ENCODE assay signal across 19 cellular contexts in genomic region chr5:168530751-168531150, GRCh38. TPM values are rescaled to one million over a fixed set of nuclear protein-coding genes. Genes with fewer than 3 reads are reported as not detected.
DNase-seq lines count a peak whose midpoint lies in the region; ATAC-seq lines count a peak whose summit lies in the region.
"Had no signal": no experiment of that assay in that cellular context is flagged by ENCODE, and none has a peak within 500 bp of the region (broad histone marks: within the 10 kb centered on the region; RNA-seq: fewer than 3 reads in every experiment).

No MANE protein-coding gene starts in this region.

- H3K9me3 Mint-ChIP-seq in activated naive CD4-positive, alpha-beta T cell treated with anti-CD3 and anti-CD28 coated beads, Interleukin-2, amount 10 ng/mL, durations not matched to agents 7 days and 5 days, result no peaks in the 10 kb centered on the region
- H3K9me3 Mint-ChIP-seq in T-cell, result no peaks in the 10 kb centered on the region
- peaks cover 4% of the 10 kb centered on the region for H3K9me3 Mint-ChIP-seq in stimulated activated memory B cell treated with anti-CD40 and anti-IgM and Interleukin-4, amounts not matched to agents 10 μg/mL and 1 μg/mL and 100 μg/mL, for 72 hours
- H3K9me3 Mint-ChIP-seq in stimulated activated naive CD8-positive, alpha-beta T cell treated with anti-CD3 and anti-CD28 coated beads, Interleukin-15, amount 100 ng/mL, for 72 hours, result peaks cover 0 to 6% of the 10 kb centered on the region in 2 donors
- H3K9me3 Mint-ChIP-seq in activated CD4-positive, alpha-beta T cell treated with anti-CD3 and anti-CD28 coated beads, Interleukin-2, amount 10 ng/mL, durations not matched to agents 24 days and 14 days, result peaks cover 9% of the 10 kb centered on the region

- H3K36me3 Mint-ChIP-seq in activated naive CD4-positive, alpha-beta T cell treated with anti-CD3 and anti-CD28 coated beads, Interleukin-2, amount 10 ng/mL, durations not matched to agents 7 days and 5 days, result peaks cover 9% of the 10 kb centered on the region
- H3K36me3 Mint-ChIP-seq in T-cell, result no peaks in the 10 kb centered on the region
- H3K36me3 Mint-ChIP-seq in stimulated activated memory B cell treated with anti-CD40 and anti-IgM and Interleukin-4, amounts not matched to agents 10 μg/mL and 1 μg/mL and 100 μg/mL, for 72 hours, result peaks cover 6% of the 10 kb centered on the region
- peaks cover 9% of the 10 kb centered on the region for H3K36me3 Mint-ChIP-seq in activated CD4-positive, alpha-beta T cell treated with anti-CD3 and anti-CD28 coated beads, Interleukin-2, amount 10 ng/mL, durations not matched to agents 24 days and 14 days (ENCODE audit: low read depth)

- H3K4me1 Mint-ChIP-seq in activated naive CD4-positive, alpha-beta T cell treated with anti-CD3 and anti-CD28 coated beads, Interleukin-2, amount 10 ng/mL, durations not matched to agents 7 days and 5 days, result peaks cover 12% of the 10 kb centered on the region
- H3K4me1 Mint-ChIP-seq in T-cell, result peaks cover 12 to 13% (median 13%) of the 10 kb centered on the region in 3 donors
- peaks cover 15% of the 10 kb centered on the region for H3K4me1 Mint-ChIP-seq in stimulated activated memory B cell treated with anti-CD40 and anti-IgM and Interleukin-4, amounts not matched to agents 10 μg/mL and 1 μg/mL and 100 μg/mL, for 72 hours
- H3K4me1 Mint-ChIP-seq in stimulated activated naive CD8-positive, alpha-beta T cell treated with anti-CD3 and anti-CD28 coated beads, Interleukin-15, amount 100 ng/mL, for 72 hours, result peaks cover 19% of the 10 kb centered on the region
- H3K4me1 Mint-ChIP-seq in activated CD4-positive, alpha-beta T cell treated with anti-CD3 and anti-CD28 coated beads, Interleukin-2, amount 10 ng/mL, durations not matched to agents 24 days and 14 days, result peaks cover 6% of the 10 kb centered on the region

- POLR2A ChIA-PET in T-cell (lab: Charles Lee), result no interaction called here

- CTCF ChIA-PET in activated naive CD4-positive, alpha-beta T cell treated with anti-CD3 and anti-CD28 coated beads, Interleukin-2, amount 10 ng/mL, durations not matched to agents 7 days and 5 days (lab: Charles Lee), result no interaction called here
- CTCF ChIA-PET in T-cell (lab: Charles Lee), result no interaction called here

- ATAC-seq in T-cell (replicated peaks in 1 of 4), result no peak
- ATAC-seq in stimulated activated memory B cell treated with anti-CD40 and anti-IgM and Interleukin-4, amounts not matched to agents 10 μg/mL and 1 μg/mL and 100 μg/mL, for 72 hours, result no peak
- ATAC-seq in stimulated activated naive CD8-positive, alpha-beta T cell treated with anti-CD3 and anti-CD28 coated beads, Interleukin-15, amount 100 ng/mL, for 72 hours, result no peak

- H3K27ac Mint-ChIP-seq in activated naive CD4-positive, alpha-beta T cell treated with anti-CD3 and anti-CD28 coated beads, Interleukin-2, amount 10 ng/mL, durations not matched to agents 7 days and 5 days, result no peak overlapping the region
- H3K27ac Mint-ChIP-seq in T-cell, result no peak overlapping the region
- no peak overlapping the region for H3K27ac Mint-ChIP-seq in stimulated activated memory B cell treated with anti-CD40 and anti-IgM and Interleukin-4, amounts not matched to agents 10 μg/mL and 1 μg/mL and 100 μg/mL, for 72 hours
- no peak overlapping the region for H3K27ac Mint-ChIP-seq in stimulated activated naive CD8-positive, alpha-beta T cell treated with anti-CD3 and anti-CD28 coated beads, Interleukin-15, amount 100 ng/mL, for 72 hours
- H3K27ac Mint-ChIP-seq in activated CD4-positive, alpha-beta T cell treated with anti-CD3 and anti-CD28 coated beads, Interleukin-2, amount 10 ng/mL, durations not matched to agents 24 days and 14 days, result no peak overlapping the region

- H3K27me3 Mint-ChIP-seq in activated naive CD4-positive, alpha-beta T cell treated with anti-CD3 and anti-CD28 coated beads, Interleukin-2, amount 10 ng/mL, durations not matched to agents 7 days and 5 days, result peaks cover 63% of the 10 kb centered on the region
- peaks cover 32 to 49% of the 10 kb centered on the region in 2 donors for H3K27me3 Mint-ChIP-seq in T-cell
- H3K27me3 Mint-ChIP-seq in stimulated activated memory B cell treated with anti-CD40 and anti-IgM and Interleukin-4, amounts not matched to agents 10 μg/mL and 1 μg/mL and 100 μg/mL, for 72 hours, result peaks cover 44% of the 10 kb centered on the region
- H3K27me3 Mint-ChIP-seq in stimulated activated naive CD8-positive, alpha-beta T cell treated with anti-CD3 and anti-CD28 coated beads, Interleukin-15, amount 100 ng/mL, for 72 hours, result peaks cover 44% of the 10 kb centered on the region
- peaks cover 26% of the 10 kb centered on the region for H3K27me3 Mint-ChIP-seq in activated CD4-positive, alpha-beta T cell treated with anti-CD3 and anti-CD28 coated beads, Interleukin-2, amount 10 ng/mL, durations not matched to agents 24 days and 14 days

- intact Hi-C loops in activated CD4-positive, alpha-beta T cell treated with anti-CD3 and anti-CD28 coated beads, Interleukin-2, amount 10 ng/mL, durations not matched to agents 24 days and 14 days (cut with micrococcal nuclease), result no loop called here

- peak overlapping the region; percentile 49 for H3K4me3 Mint-ChIP-seq in activated naive CD4-positive, alpha-beta T cell treated with anti-CD3 and anti-CD28 coated beads, Interleukin-2, amount 10 ng/mL, durations not matched to agents 7 days and 5 days
- H3K4me3 Mint-ChIP-seq in T-cell, result peak overlapping the region in 2 of 3 donors; percentile 60 to 76
- H3K4me3 Mint-ChIP-seq in stimulated activated memory B cell treated with anti-CD40 and anti-IgM and Interleukin-4, amounts not matched to agents 10 μg/mL and 1 μg/mL and 100 μg/mL, for 72 hours, result peak overlapping the region; percentile 50
- peak overlapping the region in 1 of 2 donors; percentile 71 for H3K4me3 Mint-ChIP-seq in stimulated activated naive CD8-positive, alpha-beta T cell treated with anti-CD3 and anti-CD28 coated beads, Interleukin-15, amount 100 ng/mL, for 72 hours
- H3K4me3 Mint-ChIP-seq in activated CD4-positive, alpha-beta T cell treated with anti-CD3 and anti-CD28 coated beads, Interleukin-2, amount 10 ng/mL, durations not matched to agents 24 days and 14 days, result no peak overlapping the region

- DNase-seq in activated naive CD4-positive, alpha-beta T cell treated with anti-CD3 and anti-CD28 coated beads, Interleukin-2, amount 10 ng/mL, durations not matched to agents 7 days and 5 days, result no peak
- no peak for DNase-seq in activated naive CD4-positive, alpha-beta T cell treated with anti-CD3 and anti-CD28 coated beads, Interleukin-2, amount 50 U/mL, for 16 hours
- no peak for DNase-seq in T-cell
- peak; percentile 12 for DNase-seq in kidney tubule cell (ENCODE audit: low spot score)
- DNase-seq in stimulated activated naive CD8-positive, alpha-beta T cell treated with anti-CD3 and anti-CD28 coated beads, Interleukin-15, amount 100 ng/mL, for 72 hours, result no peak
- no peak for DNase-seq in AML-193 (lab: John Stamatoyannopoulos, UW)
- no peak for DNase-seq in activated CD4-positive, alpha-beta T cell treated with anti-CD3 and anti-CD28 coated beads, Interleukin-2, amount 10 ng/mL, durations not matched to agents 24 days and 14 days
- DNase-seq: ACHN; activated CD4-positive, alpha-beta T cell treated with anti-CD3 and anti-CD28 coated beads, Interleukin-2, amount 50 U/mL, for 4 hours; COR-L47; GDM1; H7; MM.1S; NCI-H187 treated with DMSO at 0.1 percent for 48 hours; NCI-H510A treated with DMSO at 0.1 percent for 48 hours had no signal

RNA-seq across cellular contexts. Expression of gene FBLL1, which starts 1.6 kb away (rescaled TPM):
- total RNA-seq in T-cell, result under 1 TPM in 1 of 5 donors, not detected in 4; 0.18 TPM
- total RNA-seq in activated CD4-positive, alpha-beta T cell treated with anti-CD3 and anti-CD28 coated beads, Interleukin-2, amount 10 ng/mL, durations not matched to agents 24 days and 14 days, result not detected in 2 replicates
- total RNA-seq: HT-29, OCI-LY7, vagina had no signal

RNA-seq across cellular contexts. Expression of gene RARS1, which starts 44.5 kb away (rescaled TPM):
- 10 to 100 TPM; 57.6 to 84.8 (median 62.6) TPM for total RNA-seq in T-cell
- total RNA-seq in activated CD4-positive, alpha-beta T cell treated with anti-CD3 and anti-CD28 coated beads, Interleukin-2, amount 10 ng/mL, durations not matched to agents 24 days and 14 days, result 140 and 143 TPM in 2 replicates

RNA-seq across cellular contexts. Expression of gene PANK3, which starts 48.4 kb away (rescaled TPM):
- total RNA-seq in T-cell, result 10 to 100 TPM; 33.9 to 41.1 (median 37.7) TPM
- 73.1 and 81.2 TPM in 2 replicates for total RNA-seq in activated CD4-positive, alpha-beta T cell treated with anti-CD3 and anti-CD28 coated beads, Interleukin-2, amount 10 ng/mL, durations not matched to agents 24 days and 14 days
